Comparison of ENCODE assay signal across 8 cellular contexts in the genomic region with DNA sequence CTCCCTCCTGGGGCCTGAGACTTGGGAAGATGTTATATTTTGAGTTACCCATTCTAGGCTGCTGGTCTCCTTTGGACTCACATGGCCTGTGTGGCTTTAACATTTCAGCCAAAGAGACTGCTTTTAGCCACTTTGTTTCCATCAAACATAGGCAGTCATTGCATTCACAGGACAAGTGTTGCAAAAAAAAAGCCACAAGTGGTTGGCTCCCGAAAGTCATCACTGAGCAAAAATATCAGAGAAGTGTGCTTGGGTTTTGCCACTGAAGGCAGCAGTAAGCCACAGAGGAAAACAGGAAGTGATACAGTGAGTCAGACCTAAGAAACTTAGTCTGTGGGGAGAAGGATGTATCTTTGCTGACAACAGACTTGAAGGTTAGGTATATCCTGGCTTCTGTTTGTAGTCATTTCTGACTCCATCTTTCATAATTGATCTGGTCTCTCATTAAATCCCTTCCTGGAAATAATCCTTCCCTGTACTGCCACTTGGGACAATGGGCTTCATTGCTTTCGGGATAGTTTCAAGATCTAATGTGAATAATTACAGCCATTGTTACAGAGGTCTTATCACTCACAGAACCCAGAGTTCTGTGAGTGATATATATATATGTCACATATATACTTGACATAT.
DNase-seq lines count a peak whose midpoint lies in the region; ATAC-seq and TF ChIP-seq lines count a peak whose summit lies in the region.

No MANE protein-coding gene starts in this region.

- no peaks in the 10 kb centered on the region for H3K27me3 ChIP-seq in heart left ventricle

- CTCF ChIA-PET in OCI-LY7 (lab: Charles Lee; ENCODE audit: unreplicated experiment), result no interaction called here

- H3K4me1 ChIP-seq in OCI-LY7 (ENCODE audit: insufficient read depth, low read length, poor library complexity, severe bottlenecking), result peaks cover 4% of the 10 kb centered on the region
- H3K4me1 ChIP-seq in heart left ventricle, result peaks cover 0 to 55% (median 11%) of the 10 kb centered on the region in 12 donors

- POLR2A ChIA-PET in OCI-LY7 (lab: Charles Lee), result interaction anchor here (1.3 kb wide), 1 partner anchor 224 kb away, joined by 3 read pairs; no protein-coding TSS in a partner anchor

- H3K27ac Mint-ChIP-seq in activated T-cell treated with anti-CD3 and anti-CD28 coated beads, Interleukin-2, amount 50 U/mL, for 72 hours, result peak overlapping the region; percentile 91

- no peaks in the 10 kb centered on the region for H3K9me2 ChIP-seq in OCI-LY7 (ENCODE audit: insufficient read depth, low read length)

- no peaks in the 10 kb centered on the region for H3K9me3 ChIP-seq in OCI-LY7 (ENCODE audit: low read length)
- peaks cover 0 to 3% (median 0%) of the 10 kb centered on the region in 12 donors for H3K9me3 ChIP-seq in heart left ventricle

- H3K36me3 ChIP-seq in OCI-LY7 (ENCODE audit: insufficient read depth, low read length), result no peaks in the 10 kb centered on the region
- peaks cover 0 to 5% (median 0%) of the 10 kb centered on the region in 9 donors for H3K36me3 ChIP-seq in heart left ventricle

- H3K4me3 ChIP-seq in OCI-LY7 (ENCODE audit: low read depth, low read length, poor library complexity, severe bottlenecking), result no peak overlapping the region
- H3K4me3 ChIP-seq in heart left ventricle, result no peak overlapping the region

- no peak overlapping the region for H3K27ac ChIP-seq in OCI-LY7 (ENCODE audit: low read depth, low read length, poor library complexity, severe bottlenecking)
- H3K27ac ChIP-seq in heart left ventricle, result peak overlapping the region in 11 of 12 donors; percentile 28 to 86 (median 45)

- no peaks in the 10 kb centered on the region for H3K36me3 Mint-ChIP-seq in activated T-cell treated with anti-CD3 and anti-CD28 coated beads, Interleukin-2, amount 50 U/mL, for 72 hours (ENCODE audit: insufficient read depth in 2 of 2)

- peak overlapping the region; percentile 62 to 76 for H3K4me3 Mint-ChIP-seq in activated T-cell treated with anti-CD3 and anti-CD28 coated beads, Interleukin-2, amount 50 U/mL, for 72 hours

- H2AFZ ChIP-seq in OCI-LY7 (ENCODE audit: low read length), result peak overlapping the region; percentile 30; the same call in 1 of the 2 replicates

- intact Hi-C loops in OCI-LY7 (cut with micrococcal nuclease; ENCODE audit: unreplicated experiment) (no loop called here), heart left ventricle (cut with DNase I) (no loop called here)

- H3K79me2 ChIP-seq in OCI-LY7 (ENCODE audit: insufficient read depth, low read depth, low read length), result no peaks in the 10 kb centered on the region

- no peak for TF ChIP-seq POLR2A in heart left ventricle (IDR thresholded peaks at IDR 0.05)

- peaks cover 19% of the 10 kb centered on the region for H3K4me1 Mint-ChIP-seq in activated T-cell treated with anti-CD3 and anti-CD28 coated beads, Interleukin-2, amount 50 U/mL, for 72 hours (ENCODE audit: low read depth)

- H4K20me1 ChIP-seq in OCI-LY7 (ENCODE audit: insufficient read depth, low read length), result no peaks in the 10 kb centered on the region

- H3K27me3 Mint-ChIP-seq in activated T-cell treated with anti-CD3 and anti-CD28 coated beads, Interleukin-2, amount 50 U/mL, for 72 hours (ENCODE audit: low read depth), result no peaks in the 10 kb centered on the region

- WGBS in heart left ventricle, 4 donors, result 52 to 61% (median 57%) methylated on average over 2 of the region's 2 CpGs

- 0 out of 2 replicates have a peak, but pooled peaks have one; percentile 45 for TF ChIP-seq CTCF in OCI-LY7 (conservative IDR thresholded peaks at IDR 0.05; ENCODE audit: low read length)
- peak in 5 of 12 donors; percentile 9 to 38 (median 15) for TF ChIP-seq CTCF in heart left ventricle (IDR thresholded peaks at IDR 0.05)

- DNase-seq in OCI-LY7 (ENCODE audit: low spot score), result peak; percentile 66
- peak; percentile 70 to 71 for DNase-seq in activated T-cell treated with anti-CD3 and anti-CD28 coated beads, Interleukin-2, amount 50 U/mL, for 72 hours
- DNase-seq in heart left ventricle, result no peak
- peak; percentile 13 to 30 (median 27) for DNase-seq in stimulated activated CD4-positive, alpha-beta T cell treated with anti-CD3 and anti-CD28 coated beads, TNF-alpha, amount 100 ng/mL, for 24 hours (ENCODE audit: low read depth in 3 of 3)
- no peak for DNase-seq in NCI-H146 treated with DMSO at 0.1 percent for 48 hours (lab: John Stamatoyannopoulos, UW; ENCODE audit: unreplicated experiment)
- no peak for DNase-seq in NCI-H510A (lab: John Stamatoyannopoulos, UW)

- no peaks in the 10 kb centered on the region for H3K9me3 Mint-ChIP-seq in activated T-cell treated with anti-CD3 and anti-CD28 coated beads, Interleukin-2, amount 50 U/mL, for 72 hours

- H3K4me2 ChIP-seq in OCI-LY7 (ENCODE audit: low read length), result peak overlapping the region; percentile 23; the same call in 1 of the 2 replicates

- BruUV-seq in OCI-LY7 (replicated peaks; lab: Mats Ljungman, UMichigan), result no TSS peak

- ATAC-seq in GM18517 (IDR thresholded peaks at IDR 0.05; ENCODE audit: unreplicated experiment) (peak; percentile 100), HG02870 (IDR thresholded peaks at IDR 0.05; ENCODE audit: unreplicated experiment) (peak; percentile 100), heart left ventricle (peak in 3 of 4 donors; percentile 74 to 86 (median 74))
- peak; percentile 97 to 98 for ATAC-seq in activated T-cell treated with anti-CD3 and anti-CD28 coated beads, Interleukin-2, amount 50 U/mL, for 72 hours (replicated peaks in 1 of 2)

Comparison
In these comparisons a context has a peak if more than half of its experiments do, and no peak if none do; other contexts are left out.
1. DNase-seq: peak in OCI-LY7 (single experiment), activated T-cell treated with anti-CD3 and anti-CD28 coated beads, Interleukin-2, amount 50 U/mL, for 72 hours (2 of 2) and stimulated activated CD4-positive, alpha-beta T cell treated with anti-CD3 and anti-CD28 coated beads, TNF-alpha, amount 100 ng/mL, for 24 hours (3 of 3); none in heart left ventricle (0 of 5), NCI-H146 treated with DMSO at 0.1 percent for 48 hours (single experiment) and NCI-H510A (single experiment).
2. Peak in every context shown above with its lines, with median percentiles within 50 percentile points of each other: ATAC-seq.